ENCODE assay signal across 1 cellular context in the genomic region with DNA sequence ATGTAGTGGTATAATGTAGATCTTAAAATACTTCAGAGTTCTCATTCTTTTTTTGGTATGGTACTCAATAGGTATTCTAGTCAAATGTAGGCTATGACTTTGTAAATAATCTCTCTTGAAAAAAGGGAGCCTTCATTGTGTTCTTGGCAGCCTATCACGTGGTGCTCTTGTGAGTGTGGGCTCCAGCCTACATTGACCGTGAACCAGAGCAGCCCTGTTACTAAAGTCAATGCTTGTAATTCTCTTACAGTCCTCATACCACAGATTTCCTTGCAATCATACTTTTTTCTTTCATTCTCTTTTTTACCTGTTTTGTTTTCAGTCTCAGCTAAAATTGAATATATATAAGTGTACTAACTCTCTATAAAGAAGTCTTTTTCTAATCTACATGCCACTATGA.
TF ChIP-seq lines count a peak whose summit lies in the region.

No MANE protein-coding gene starts in this region.

TF ChIP-seq in GM12878, 131 proteins besides CTCF, POLR2A, EP300 and RAD21 (continued from another document):
- TF ChIP-seq, protein P1, sequence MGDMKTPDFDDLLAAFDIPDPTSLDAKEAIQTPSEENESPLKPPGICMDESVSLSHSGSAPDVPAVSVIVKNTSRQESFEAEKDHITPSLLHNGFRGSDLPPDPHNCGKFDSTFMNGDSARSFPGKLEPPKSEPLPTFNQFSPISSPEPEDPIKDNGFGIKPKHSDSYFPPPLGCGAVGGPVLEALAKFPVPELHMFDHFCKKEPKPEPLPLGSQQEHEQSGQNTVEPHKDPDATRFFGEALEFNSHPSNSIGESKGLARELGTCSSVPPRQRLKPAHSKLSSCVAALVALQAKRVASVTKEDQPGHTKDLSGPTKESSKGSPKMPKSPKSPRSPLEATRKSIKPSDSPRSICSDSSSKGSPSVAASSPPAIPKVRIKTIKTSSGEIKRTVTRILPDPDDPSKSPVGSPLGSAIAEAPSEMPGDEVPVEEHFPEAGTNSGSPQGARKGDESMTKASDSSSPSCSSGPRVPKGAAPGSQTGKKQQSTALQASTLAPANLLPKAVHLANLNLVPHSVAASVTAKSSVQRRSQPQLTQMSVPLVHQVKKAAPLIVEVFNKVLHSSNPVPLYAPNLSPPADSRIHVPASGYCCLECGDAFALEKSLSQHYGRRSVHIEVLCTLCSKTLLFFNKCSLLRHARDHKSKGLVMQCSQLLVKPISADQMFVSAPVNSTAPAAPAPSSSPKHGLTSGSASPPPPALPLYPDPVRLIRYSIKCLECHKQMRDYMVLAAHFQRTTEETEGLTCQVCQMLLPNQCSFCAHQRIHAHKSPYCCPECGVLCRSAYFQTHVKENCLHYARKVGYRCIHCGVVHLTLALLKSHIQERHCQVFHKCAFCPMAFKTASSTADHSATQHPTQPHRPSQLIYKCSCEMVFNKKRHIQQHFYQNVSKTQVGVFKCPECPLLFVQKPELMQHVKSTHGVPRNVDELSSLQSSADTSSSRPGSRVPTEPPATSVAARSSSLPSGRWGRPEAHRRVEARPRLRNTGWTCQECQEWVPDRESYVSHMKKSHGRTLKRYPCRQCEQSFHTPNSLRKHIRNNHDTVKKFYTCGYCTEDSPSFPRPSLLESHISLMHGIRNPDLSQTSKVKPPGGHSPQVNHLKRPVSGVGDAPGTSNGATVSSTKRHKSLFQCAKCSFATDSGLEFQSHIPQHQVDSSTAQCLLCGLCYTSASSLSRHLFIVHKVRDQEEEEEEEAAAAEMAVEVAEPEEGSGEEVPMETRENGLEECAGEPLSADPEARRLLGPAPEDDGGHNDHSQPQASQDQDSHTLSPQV (IDR thresholded peaks at IDR 0.05) = no peak
- TF ChIP-seq, protein P2, sequence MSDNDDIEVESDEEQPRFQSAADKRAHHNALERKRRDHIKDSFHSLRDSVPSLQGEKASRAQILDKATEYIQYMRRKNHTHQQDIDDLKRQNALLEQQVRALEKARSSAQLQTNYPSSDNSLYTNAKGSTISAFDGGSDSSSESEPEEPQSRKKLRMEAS (IDR thresholded peaks at IDR 0.05; ENCODE audit: low read depth, low read length) = no peak
- TF ChIP-seq BRCA1 (IDR thresholded peaks at IDR 0.05; ENCODE audit: low read depth, low read length) (no peak), CREB1 (IDR thresholded peaks at IDR 0.05; ENCODE audit: low read depth) (no peak), RAD51 (IDR thresholded peaks at IDR 0.05) (peak; percentile 91), ASH2L (IDR thresholded peaks at IDR 0.05; ENCODE audit: borderline replicate concordance, low read depth) (no peak), POLR2AphosphoS2 (IDR thresholded peaks at IDR 0.05; ENCODE audit: low read depth, low read length) (no peak), NRF1 (conservative IDR thresholded peaks at IDR 0.05; ENCODE audit: low read depth, low read length) (no peak), EGR1 (IDR thresholded peaks at IDR 0.05; ENCODE audit: borderline replicate concordance in 1 of 2, low read depth in 2 of 2, low read length in 2 of 2) (no peak), CEBPB (IDR thresholded peaks at IDR 0.05; ENCODE audit: borderline replicate concordance in 1 of 2, low read depth in 2 of 2, low read length in 2 of 2) (no peak), CHD2 (IDR thresholded peaks at IDR 0.05; ENCODE audit: borderline replicate concordance, low read depth, low read length) (no peak), ZZZ3 (IDR thresholded peaks at IDR 0.05; ENCODE audit: control insufficient read depth, insufficient read length, low read depth) (no peak), SPI1 (IDR thresholded peaks at IDR 0.05; ENCODE audit: borderline replicate concordance, insufficient read depth, low read depth, low read length) (no peak), STAT1 (conservative IDR thresholded peaks at IDR 0.05) (no peak), PML (IDR thresholded peaks at IDR 0.05; ENCODE audit: low read length) (no peak), SMAD1 (IDR thresholded peaks at IDR 0.05; ENCODE audit: low read depth, partially characterized antibody) (no peak), TCF12 (IDR thresholded peaks at IDR 0.05; ENCODE audit: low read depth, low read length) (no peak), CHD1 (IDR thresholded peaks at IDR 0.05; ENCODE audit: low read depth, low read length) (no peak)
- TF ChIP-seq, protein P3, sequence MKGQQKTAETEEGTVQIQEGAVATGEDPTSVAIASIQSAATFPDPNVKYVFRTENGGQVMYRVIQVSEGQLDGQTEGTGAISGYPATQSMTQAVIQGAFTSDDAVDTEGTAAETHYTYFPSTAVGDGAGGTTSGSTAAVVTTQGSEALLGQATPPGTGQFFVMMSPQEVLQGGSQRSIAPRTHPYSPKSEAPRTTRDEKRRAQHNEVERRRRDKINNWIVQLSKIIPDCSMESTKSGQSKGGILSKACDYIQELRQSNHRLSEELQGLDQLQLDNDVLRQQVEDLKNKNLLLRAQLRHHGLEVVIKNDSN (IDR thresholded peaks at IDR 0.05; ENCODE audit: borderline replicate concordance, extremely low read length, insufficient read depth, low read depth, low read length) = peak; percentile 38
- TF ChIP-seq, protein P4, sequence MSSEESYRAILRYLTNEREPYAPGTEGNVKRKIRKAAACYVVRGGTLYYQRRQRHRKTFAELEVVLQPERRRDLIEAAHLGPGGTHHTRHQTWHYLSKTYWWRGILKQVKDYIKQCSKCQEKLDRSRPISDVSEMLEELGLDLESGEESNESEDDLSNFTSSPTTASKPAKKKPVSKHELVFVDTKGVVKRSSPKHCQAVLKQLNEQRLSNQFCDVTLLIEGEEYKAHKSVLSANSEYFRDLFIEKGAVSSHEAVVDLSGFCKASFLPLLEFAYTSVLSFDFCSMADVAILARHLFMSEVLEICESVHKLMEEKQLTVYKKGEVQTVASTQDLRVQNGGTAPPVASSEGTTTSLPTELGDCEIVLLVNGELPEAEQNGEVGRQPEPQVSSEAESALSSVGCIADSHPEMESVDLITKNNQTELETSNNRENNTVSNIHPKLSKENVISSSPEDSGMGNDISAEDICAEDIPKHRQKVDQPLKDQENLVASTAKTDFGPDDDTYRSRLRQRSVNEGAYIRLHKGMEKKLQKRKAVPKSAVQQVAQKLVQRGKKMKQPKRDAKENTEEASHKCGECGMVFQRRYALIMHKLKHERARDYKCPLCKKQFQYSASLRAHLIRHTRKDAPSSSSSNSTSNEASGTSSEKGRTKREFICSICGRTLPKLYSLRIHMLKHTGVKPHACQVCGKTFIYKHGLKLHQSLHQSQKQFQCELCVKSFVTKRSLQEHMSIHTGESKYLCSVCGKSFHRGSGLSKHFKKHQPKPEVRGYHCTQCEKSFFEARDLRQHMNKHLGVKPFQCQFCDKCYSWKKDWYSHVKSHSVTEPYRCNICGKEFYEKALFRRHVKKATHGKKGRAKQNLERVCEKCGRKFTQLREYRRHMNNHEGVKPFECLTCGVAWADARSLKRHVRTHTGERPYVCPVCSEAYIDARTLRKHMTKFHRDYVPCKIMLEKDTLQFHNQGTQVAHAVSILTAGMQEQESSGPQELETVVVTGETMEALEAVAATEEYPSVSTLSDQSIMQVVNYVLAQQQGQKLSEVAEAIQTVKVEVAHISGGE (CRISPR knock-in tag; IDR thresholded peaks at IDR 0.05) = no peak
- TF ChIP-seq, protein P5, sequence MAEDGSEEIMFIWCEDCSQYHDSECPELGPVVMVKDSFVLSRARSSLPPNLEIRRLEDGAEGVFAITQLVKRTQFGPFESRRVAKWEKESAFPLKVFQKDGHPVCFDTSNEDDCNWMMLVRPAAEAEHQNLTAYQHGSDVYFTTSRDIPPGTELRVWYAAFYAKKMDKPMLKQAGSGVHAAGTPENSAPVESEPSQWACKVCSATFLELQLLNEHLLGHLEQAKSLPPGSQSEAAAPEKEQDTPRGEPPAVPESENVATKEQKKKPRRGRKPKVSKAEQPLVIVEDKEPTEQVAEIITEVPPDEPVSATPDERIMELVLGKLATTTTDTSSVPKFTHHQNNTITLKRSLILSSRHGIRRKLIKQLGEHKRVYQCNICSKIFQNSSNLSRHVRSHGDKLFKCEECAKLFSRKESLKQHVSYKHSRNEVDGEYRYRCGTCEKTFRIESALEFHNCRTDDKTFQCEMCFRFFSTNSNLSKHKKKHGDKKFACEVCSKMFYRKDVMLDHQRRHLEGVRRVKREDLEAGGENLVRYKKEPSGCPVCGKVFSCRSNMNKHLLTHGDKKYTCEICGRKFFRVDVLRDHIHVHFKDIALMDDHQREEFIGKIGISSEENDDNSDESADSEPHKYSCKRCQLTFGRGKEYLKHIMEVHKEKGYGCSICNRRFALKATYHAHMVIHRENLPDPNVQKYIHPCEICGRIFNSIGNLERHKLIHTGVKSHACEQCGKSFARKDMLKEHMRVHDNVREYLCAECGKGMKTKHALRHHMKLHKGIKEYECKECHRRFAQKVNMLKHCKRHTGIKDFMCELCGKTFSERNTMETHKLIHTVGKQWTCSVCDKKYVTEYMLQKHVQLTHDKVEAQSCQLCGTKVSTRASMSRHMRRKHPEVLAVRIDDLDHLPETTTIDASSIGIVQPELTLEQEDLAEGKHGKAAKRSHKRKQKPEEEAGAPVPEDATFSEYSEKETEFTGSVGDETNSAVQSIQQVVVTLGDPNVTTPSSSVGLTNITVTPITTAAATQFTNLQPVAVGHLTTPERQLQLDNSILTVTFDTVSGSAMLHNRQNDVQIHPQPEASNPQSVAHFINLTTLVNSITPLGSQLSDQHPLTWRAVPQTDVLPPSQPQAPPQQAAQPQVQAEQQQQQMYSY (CRISPR knock-in tag; IDR thresholded peaks at IDR 0.05) = no peak
- TF ChIP-seq, protein P6, sequence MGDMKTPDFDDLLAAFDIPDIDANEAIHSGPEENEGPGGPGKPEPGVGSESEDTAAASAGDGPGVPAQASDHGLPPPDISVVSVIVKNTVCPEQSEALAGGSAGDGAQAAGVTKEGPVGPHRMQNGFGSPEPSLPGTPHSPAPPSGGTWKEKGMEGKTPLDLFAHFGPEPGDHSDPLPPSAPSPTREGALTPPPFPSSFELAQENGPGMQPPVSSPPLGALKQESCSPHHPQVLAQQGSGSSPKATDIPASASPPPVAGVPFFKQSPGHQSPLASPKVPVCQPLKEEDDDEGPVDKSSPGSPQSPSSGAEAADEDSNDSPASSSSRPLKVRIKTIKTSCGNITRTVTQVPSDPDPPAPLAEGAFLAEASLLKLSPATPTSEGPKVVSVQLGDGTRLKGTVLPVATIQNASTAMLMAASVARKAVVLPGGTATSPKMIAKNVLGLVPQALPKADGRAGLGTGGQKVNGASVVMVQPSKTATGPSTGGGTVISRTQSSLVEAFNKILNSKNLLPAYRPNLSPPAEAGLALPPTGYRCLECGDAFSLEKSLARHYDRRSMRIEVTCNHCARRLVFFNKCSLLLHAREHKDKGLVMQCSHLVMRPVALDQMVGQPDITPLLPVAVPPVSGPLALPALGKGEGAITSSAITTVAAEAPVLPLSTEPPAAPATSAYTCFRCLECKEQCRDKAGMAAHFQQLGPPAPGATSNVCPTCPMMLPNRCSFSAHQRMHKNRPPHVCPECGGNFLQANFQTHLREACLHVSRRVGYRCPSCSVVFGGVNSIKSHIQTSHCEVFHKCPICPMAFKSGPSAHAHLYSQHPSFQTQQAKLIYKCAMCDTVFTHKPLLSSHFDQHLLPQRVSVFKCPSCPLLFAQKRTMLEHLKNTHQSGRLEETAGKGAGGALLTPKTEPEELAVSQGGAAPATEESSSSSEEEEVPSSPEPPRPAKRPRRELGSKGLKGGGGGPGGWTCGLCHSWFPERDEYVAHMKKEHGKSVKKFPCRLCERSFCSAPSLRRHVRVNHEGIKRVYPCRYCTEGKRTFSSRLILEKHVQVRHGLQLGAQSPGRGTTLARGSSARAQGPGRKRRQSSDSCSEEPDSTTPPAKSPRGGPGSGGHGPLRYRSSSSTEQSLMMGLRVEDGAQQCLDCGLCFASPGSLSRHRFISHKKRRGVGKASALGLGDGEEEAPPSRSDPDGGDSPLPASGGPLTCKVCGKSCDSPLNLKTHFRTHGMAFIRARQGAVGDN (IDR thresholded peaks at IDR 0.05) = 0 out of 2 replicates have a peak, but pooled peaks have one; percentile 16
